ENCODE assay signal across 15 cellular contexts in genomic region chr5:10645671-10646070, GRCh38.
"Had no signal": no experiment of that assay in that cellular context is flagged by ENCODE, and none has a peak within 500 bp of the region (broad histone marks: within the 10 kb centered on the region; RNA-seq: fewer than 3 reads in every experiment).

No MANE protein-coding gene starts in this region.

- H3K4me3 Mint-ChIP-seq: activated T-cell treated with anti-CD3 and anti-CD28 coated beads, Interleukin-2, amount 50 U/mL, for 72 hours; naive thymus-derived CD4-positive, alpha-beta T cell had no signal

- H3K27me3 Mint-ChIP-seq: progenitor cell of endocrine pancreas had no signal

- H3K27ac ChIP-seq: esophagus squamous epithelium, lower lobe of right lung, thoracic aorta, VCaP had no signal

- H3K9me3 ChIP-seq: esophagus squamous epithelium, lower lobe of right lung, thoracic aorta had no signal

- H3K4me2 ChIP-seq: smooth muscle cell had no signal

- H3K9me3 Mint-ChIP-seq: activated T-cell treated with anti-CD3 and anti-CD28 coated beads, Interleukin-2, amount 50 U/mL, for 72 hours had no signal

- H3K27ac Mint-ChIP-seq: activated T-cell treated with anti-CD3 and anti-CD28 coated beads, Interleukin-2, amount 50 U/mL, for 72 hours; naive thymus-derived CD4-positive, alpha-beta T cell; progenitor cell of endocrine pancreas had no signal

- H3K4me1 ChIP-seq: esophagus squamous epithelium, lower lobe of right lung had no signal

- H3K36me3 ChIP-seq: lower lobe of right lung, thoracic aorta had no signal

- ATAC-seq: left cardiac atrium; lower lobe of right lung; naive thymus-derived CD4-positive, alpha-beta T cell had no signal

- H3K4me3 ChIP-seq: esophagus squamous epithelium, lower lobe of right lung, smooth muscle cell, thoracic aorta had no signal

- DNase-seq: activated T-cell treated with anti-CD3 and anti-CD28 coated beads, Interleukin-2, amount 50 U/mL, for 72 hours; esophagus squamous epithelium; foreskin fibroblast; glutamatergic neuron; left cardiac atrium; lower lobe of right lung; naive thymus-derived CD4-positive, alpha-beta T cell; occipital lobe; right cardiac atrium; stimulated activated naive CD4-positive, alpha-beta T cell treated with Interleukin-2 at 50 U/mL for 16 hours; T1000 had no signal
